15 cellular contexts compared by ENCODE assay signal in genomic region chrX:8037593-8038348, GRCh38.
A peak's percentile ranks its signal among the peaks of the same experiment; 100 is the strongest.
DNase-seq lines count a peak whose midpoint lies in the region; ATAC-seq, FAIRE-seq and TF ChIP-seq lines count a peak whose summit lies in the region.
"Had no signal": no experiment of that assay in that cellular context is flagged by ENCODE, and none has a peak within 500 bp of the region (broad histone marks: within the 10 kb centered on the region; RNA-seq: fewer than 3 reads in every experiment).

No MANE protein-coding gene starts in this region.

- peak overlapping the region; percentile 62 to 81 (median 77) for H3K4me2 ChIP-seq in BLaER1 treated with 17β-estradiol and CSF1 and Interleukin-3, amounts not matched to agents 10 nM and 100 nM

- peak; percentile 13 for FAIRE-seq in GM12891 (lab: Jason Lieb, UNC)
- FAIRE-seq: RCC 7860 had no signal

- H3K27ac Mint-ChIP-seq in WTC11: no peak overlapping the region

- POLR2A ChIA-PET in WTC11 (lab: Charles Lee): no interaction called here

- peaks cover 10 to 30% (median 23%) of the 10 kb centered on the region in 10 experiments; a peak in 19 of 20 replicates for H3K4me1 ChIP-seq in BLaER1 treated with 17β-estradiol and CSF1 and Interleukin-3, amounts not matched to agents 10 nM and 100 nM

- no peak for DNase-seq in GM12891 (ENCODE audit: insufficient read length, low spot score)
- DNase-seq in WTC11 (ENCODE audit: low spot score): no peak
- DNase-seq in left ventricle myocardium superior: no peak
- no peak for DNase-seq in NCI-H2107 treated with DMSO at 0.1 percent for 48 hours (lab: John Stamatoyannopoulos, UW; ENCODE audit: unreplicated experiment)
- DNase-seq in GM20000 (ENCODE audit: low spot score): no peak
- DNase-seq in hepatic stellate cell (ENCODE audit: low spot score): no peak
- DNase-seq: activated CD8-positive, alpha-beta memory T cell treated with anti-CD3 and anti-CD28 coated beads, Interleukin-2, amount 50 U/mL, for 48 hours; COR-L47; KG1; midbrain; NCI-H2171 treated with DMSO at 0.1 percent for 48 hours; T-helper 9 cell had no signal

- no peaks in the 10 kb centered on the region for H3K27me3 ChIP-seq in BLaER1 treated with 17β-estradiol and CSF1 and Interleukin-3, amounts not matched to agents 10 nM and 100 nM

- TF ChIP-seq POLR2A in GM12891 (IDR thresholded peaks at IDR 0.05; ENCODE audit: low read depth, low read length): no peak

- peak overlapping the region in 4 of 10 experiments; percentile 19 to 29 (median 24); a peak in 3 of 20 replicates for H3K4me3 ChIP-seq in BLaER1 treated with 17β-estradiol and CSF1 and Interleukin-3, amounts not matched to agents 10 nM and 100 nM

- H3K36me3 ChIP-seq in BLaER1 treated with 17β-estradiol and CSF1 and Interleukin-3, amounts not matched to agents 10 nM and 100 nM: no peaks in the 10 kb centered on the region

- intact Hi-C loops in left ventricle myocardium superior (cut with micrococcal nuclease): no loop called here

- peak overlapping the region in 5 of 11 experiments; percentile 17 to 68 (median 47); a peak in 9 of 22 replicates for H3K27ac ChIP-seq in BLaER1 treated with 17β-estradiol and CSF1 and Interleukin-3, amounts not matched to agents 10 nM and 100 nM

- H3K9me3 ChIP-seq in BLaER1 treated with 17β-estradiol and CSF1 and Interleukin-3, amounts not matched to agents 10 nM and 100 nM (replicated peaks in 1 of 11): no peaks in the 10 kb centered on the region

- peak overlapping the region in 3 of 11 experiments; percentile 16 to 29 (median 21); a peak in 2 of 22 replicates for H3K9ac ChIP-seq in BLaER1 treated with 17β-estradiol and CSF1 and Interleukin-3, amounts not matched to agents 10 nM and 100 nM

- no peaks in the 10 kb centered on the region for H3K36me3 Mint-ChIP-seq in WTC11

- H3K4me1 Mint-ChIP-seq in WTC11: peaks cover 25% of the 10 kb centered on the region

- no peaks in the 10 kb centered on the region for H4K20me1 ChIP-seq in BLaER1 treated with 17β-estradiol and CSF1 and Interleukin-3, amounts not matched to agents 10 nM and 100 nM

- CTCF ChIA-PET in WTC11 (lab: Charles Lee): no interaction called here

- TF ChIP-seq CTCF in WTC11 (IDR thresholded peaks at IDR 0.05) (no peak), GM20000 (IDR thresholded peaks at IDR 0.05; ENCODE audit: extremely low read depth, missing control alignments) (no peak)

- no peak overlapping the region for H3K4me3 Mint-ChIP-seq in WTC11

- ATAC-seq in WTC11: peak; percentile 30
- peak; percentile 71 for ATAC-seq in left ventricle myocardium superior
- no peak for ATAC-seq in HG03139 (IDR thresholded peaks at IDR 0.05; ENCODE audit: unreplicated experiment)

- H3K9me3 Mint-ChIP-seq in WTC11: no peaks in the 10 kb centered on the region

- H3K27me3 Mint-ChIP-seq in WTC11 (ENCODE audit: low read depth): no peaks in the 10 kb centered on the region

TF ChIP-seq in GM12891, 5 proteins besides CTCF, POLR2A, EP300 and RAD21:
- TF ChIP-seq TAF1 (IDR thresholded peaks at IDR 0.05; ENCODE audit: low read depth, low read length) (no peak), POU2F2 (IDR thresholded peaks at IDR 0.05; ENCODE audit: low read depth, low read length) (no peak), SPI1 (IDR thresholded peaks at IDR 0.05; ENCODE audit: low read depth, low read length) (no peak), PAX5 (IDR thresholded peaks at IDR 0.05; ENCODE audit: insufficient read depth, low read length, severe bottlenecking) (no peak), POLR2AphosphoS5 (IDR thresholded peaks at IDR 0.05; ENCODE audit: low read depth, low read length) (no peak)
TF ChIP-seq in GM12891: peak in this region for 0.

TF ChIP-seq in WTC11, 78 proteins besides CTCF, POLR2A, EP300 and RAD21:
- TF ChIP-seq MXD4 (CRISPR knock-in tag; IDR thresholded peaks at IDR 0.05; ENCODE audit: borderline replicate concordance) (no peak), ATF1 (CRISPR knock-in tag; IDR thresholded peaks at IDR 0.05) (no peak), ETV6 (CRISPR knock-in tag; IDR thresholded peaks at IDR 0.05) (no peak)
